Comparison of ENCODE assay signal across 1 cellular context in the genomic region with DNA sequence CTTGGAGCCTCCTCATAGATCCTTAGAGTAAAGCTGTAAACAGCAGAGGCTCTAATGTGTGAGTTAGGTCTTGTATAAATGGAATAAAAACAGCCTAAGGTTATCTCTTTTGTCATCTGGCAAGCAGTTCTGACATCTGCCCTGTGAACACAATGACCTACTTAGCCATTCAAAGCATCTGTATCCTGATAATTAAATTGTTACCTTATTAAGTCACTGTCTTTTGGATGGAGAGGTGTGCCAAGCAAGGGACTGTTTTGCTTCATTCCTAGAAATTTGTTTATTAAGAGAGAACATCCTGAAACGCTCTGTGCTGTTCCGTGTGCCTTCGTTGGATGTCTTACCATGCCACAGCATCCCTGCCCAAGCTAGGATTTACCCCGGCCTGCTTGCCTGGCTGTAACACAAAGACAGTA.
TF ChIP-seq lines count a peak whose summit lies in the region.

No MANE protein-coding gene starts in this region.

TF ChIP-seq in A549, 52 proteins besides CTCF, POLR2A, EP300 and RAD21 (continued from another document):
- TF ChIP-seq, protein P1, sequence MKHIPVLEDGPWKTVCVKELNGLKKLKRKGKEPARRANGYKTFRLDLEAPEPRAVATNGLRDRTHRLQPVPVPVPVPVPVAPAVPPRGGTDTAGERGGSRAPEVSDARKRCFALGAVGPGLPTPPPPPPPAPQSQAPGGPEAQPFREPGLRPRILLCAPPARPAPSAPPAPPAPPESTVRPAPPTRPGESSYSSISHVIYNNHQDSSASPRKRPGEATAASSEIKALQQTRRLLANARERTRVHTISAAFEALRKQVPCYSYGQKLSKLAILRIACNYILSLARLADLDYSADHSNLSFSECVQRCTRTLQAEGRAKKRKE (CRISPR knock-in tag; IDR thresholded peaks at IDR 0.05; ENCODE audit: low read depth) = no peak
- TF ChIP-seq HOXA7 (CRISPR knock-in tag; IDR thresholded peaks at IDR 0.05) (no peak), MYC (IDR thresholded peaks at IDR 0.05; ENCODE audit: borderline replicate concordance, low read length) (no peak), PHF8 (IDR thresholded peaks at IDR 0.05; ENCODE audit: borderline replicate concordance, low read depth) (no peak), TFCP2L1 (CRISPR knock-in tag; IDR thresholded peaks at IDR 0.05) (no peak), NR3C1 (IDR thresholded peaks at IDR 0.05) (no peak), POLR2AphosphoS2 (conservative IDR thresholded peaks at IDR 0.05; ENCODE audit: low read length) (no peak), ZSCAN20 (CRISPR knock-in tag; IDR thresholded peaks at IDR 0.05) (no peak), BHLHE40 (IDR thresholded peaks at IDR 0.05; ENCODE audit: low read depth, low read length) (no peak), ZFP36 (IDR thresholded peaks at IDR 0.05; ENCODE audit: borderline replicate concordance, partially characterized antibody) (no peak), CBX8 (IDR thresholded peaks at IDR 0.05) (no peak), MAX (IDR thresholded peaks at IDR 0.05) (no peak), CBX2 (IDR thresholded peaks at IDR 0.05; ENCODE audit: borderline replicate concordance, low read depth) (no peak), CHD4 (IDR thresholded peaks at IDR 0.05; ENCODE audit: borderline replicate concordance) (no peak)
- TF ChIP-seq, protein P2, sequence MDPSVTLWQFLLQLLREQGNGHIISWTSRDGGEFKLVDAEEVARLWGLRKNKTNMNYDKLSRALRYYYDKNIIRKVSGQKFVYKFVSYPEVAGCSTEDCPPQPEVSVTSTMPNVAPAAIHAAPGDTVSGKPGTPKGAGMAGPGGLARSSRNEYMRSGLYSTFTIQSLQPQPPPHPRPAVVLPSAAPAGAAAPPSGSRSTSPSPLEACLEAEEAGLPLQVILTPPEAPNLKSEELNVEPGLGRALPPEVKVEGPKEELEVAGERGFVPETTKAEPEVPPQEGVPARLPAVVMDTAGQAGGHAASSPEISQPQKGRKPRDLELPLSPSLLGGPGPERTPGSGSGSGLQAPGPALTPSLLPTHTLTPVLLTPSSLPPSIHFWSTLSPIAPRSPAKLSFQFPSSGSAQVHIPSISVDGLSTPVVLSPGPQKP (IDR thresholded peaks at IDR 0.05; ENCODE audit: low read depth, low read length) = no peak
